19 cellular contexts compared by ENCODE assay signal in the genomic region with DNA sequence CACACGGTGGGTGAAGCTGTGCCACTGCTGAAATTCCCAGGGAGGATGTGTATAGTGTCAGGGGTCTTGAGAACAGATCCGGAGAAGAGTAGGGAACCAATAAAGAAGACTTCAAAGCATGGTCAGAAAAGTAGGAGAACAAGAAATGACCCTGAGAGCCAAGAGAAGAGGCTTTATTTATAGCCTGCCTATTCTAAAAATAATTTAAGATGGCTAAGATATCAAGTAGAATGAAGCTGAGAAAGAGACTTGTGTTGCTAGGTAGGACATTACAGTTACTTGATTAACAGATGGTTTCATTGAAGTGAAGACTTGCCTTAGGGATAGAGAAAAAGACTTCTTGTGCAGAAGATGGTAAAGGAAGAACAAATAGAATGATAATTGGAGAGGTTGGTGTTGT. TPM values are rescaled to one million over a fixed set of nuclear protein-coding genes. Genes with fewer than 3 reads are reported as not detected.
DNase-seq lines count a peak whose midpoint lies in the region; ATAC-seq and TF ChIP-seq lines count a peak whose summit lies in the region.
"Had no signal": no experiment of that assay in that cellular context is flagged by ENCODE, and none has a peak within 500 bp of the region (broad histone marks: within the 10 kb centered on the region; RNA-seq: fewer than 3 reads in every experiment).

No MANE protein-coding gene starts in this region.

- peak in 3 of 4 donors; percentile 53 to 88 (median 79) for ATAC-seq in psoas muscle
- no peak for ATAC-seq in GM19467 (IDR thresholded peaks at IDR 0.05; ENCODE audit: unreplicated experiment)
- ATAC-seq in GM21390 (IDR thresholded peaks at IDR 0.05; ENCODE audit: unreplicated experiment): no peak
- ATAC-seq: A549 had no signal

- CTCF ChIA-PET in HEK293 (lab: Yijun Ruan, JAX): interaction anchor here (0.5 kb wide), 1 partner anchor 89 kb away, joined by 3 read pairs; no protein-coding TSS in a partner anchor

- H3K4me3 Mint-ChIP-seq in chondrocyte (ENCODE audit: unreplicated experiment): no peak overlapping the region
- H3K4me3 Mint-ChIP-seq: CD4-positive, alpha-beta memory T cell had no signal

- H3K36me3 Mint-ChIP-seq in chondrocyte (ENCODE audit: low read depth): peaks cover 22% of the 10 kb centered on the region

- H3K27me3 ChIP-seq in psoas muscle (ENCODE audit: insufficient read depth in 3 of 3, low read length in 2 of 3): no peaks in the 10 kb centered on the region

- H3K27me3 Mint-ChIP-seq in chondrocyte (ENCODE audit: low read depth): no peaks in the 10 kb centered on the region
- H3K27me3 Mint-ChIP-seq: CD4-positive, alpha-beta memory T cell had no signal

- POLR2A ChIA-PET in HEK293 (lab: Yijun Ruan, JAX): no interaction called here

- H3K4me1 Mint-ChIP-seq in chondrocyte (ENCODE audit: low read depth): peaks cover 32% of the 10 kb centered on the region

- H3K4me1 ChIP-seq in HEK293 (ENCODE audit: control insufficient read depth, insufficient read depth, low read length) (no peaks in the 10 kb centered on the region), psoas muscle (peaks cover 45% of the 10 kb centered on the region)
- H3K4me1 ChIP-seq: A549, HAP-1 had no signal

- DNase-seq in chondrocyte (ENCODE audit: low spot score): no peak
- no peak for DNase-seq in psoas muscle
- DNase-seq in NCI-H1417 treated with DMSO at 0.1 percent for 48 hours (lab: John Stamatoyannopoulos, UW): no peak
- DNase-seq: 8988T; ACHN; AML-193; C1 segment of cervical spinal cord; Calu3; CD4-positive, alpha-beta memory T cell; COR-L47; DMS53; DMS79 treated with DMSO at 0.1 percent for 48 hours; GF-D8; GOT3 had no signal

- H3K9me3 ChIP-seq in HEK293 (ENCODE audit: control insufficient read depth, insufficient read depth, low read depth, low read length): no peaks in the 10 kb centered on the region
- H3K9me3 ChIP-seq in psoas muscle: no peaks in the 10 kb centered on the region
- H3K9me3 ChIP-seq: HAP-1 had no signal

- H3K27ac Mint-ChIP-seq in chondrocyte (ENCODE audit: unreplicated experiment): peak overlapping the region; percentile 24
- H3K27ac Mint-ChIP-seq: CD4-positive, alpha-beta memory T cell had no signal

- H3K4me3 ChIP-seq in HEK293 (ENCODE audit: low read depth, low read length): no peak overlapping the region
- peak overlapping the region; percentile 31 for H3K4me3 ChIP-seq in psoas muscle
- H3K4me3 ChIP-seq: A549, HAP-1 had no signal

- H3K27ac ChIP-seq in HEK293 (ENCODE audit: extremely low read depth, low read depth, low read length) (no peak overlapping the region), psoas muscle (peak overlapping the region; percentile 62)
- H3K27ac ChIP-seq: A549 had no signal

- 51 to 71% (median 53%) methylated on average over 2 of the region's 2 CpGs for WGBS in psoas muscle, 3 donors

- H3K9me3 Mint-ChIP-seq in chondrocyte (ENCODE audit: low read depth): peaks cover 26% of the 10 kb centered on the region

- intact Hi-C loops in psoas muscle (cut with DNase I): loop anchor here in 1 of 2 donors (10.0 kb wide), 1 partner anchor 110 kb away; no protein-coding TSS in a partner anchor

- H3K36me3 ChIP-seq in HEK293 (ENCODE audit: control insufficient read depth in 2 of 2, insufficient read depth in 1 of 2, low read length in 2 of 2): peaks cover 0 to 6% of the 10 kb centered on the region in 2 experiments; a peak in 1 of 3 replicates
- peaks cover 0 to 2% of the 10 kb centered on the region in 2 donors for H3K36me3 ChIP-seq in psoas muscle (ENCODE audit: insufficient read depth in 1 of 2, low read depth in 1 of 2)
- H3K36me3 ChIP-seq: HAP-1 had no signal

- TF ChIP-seq CTCF in HEK293 (tag by site-specific recombination; IDR thresholded peaks at IDR 0.05) (no peak), chondrocyte (IDR thresholded peaks at IDR 0.05) (no peak), psoas muscle (IDR thresholded peaks at IDR 0.05) (no peak)

TF ChIP-seq in HEK293, 187 proteins besides CTCF, POLR2A, EP300 and RAD21:
- TF ChIP-seq ZNF133 (tag by site-specific recombination; IDR thresholded peaks at IDR 0.05) (peak; percentile 58; the same call in 1 of the 2 replicates), ZNF292 (tag by site-specific recombination; IDR thresholded peaks at IDR 0.05; ENCODE audit: borderline replicate concordance, low read depth) (no peak)

RNA-seq across cellular contexts. Expression of a gene that starts 43.7 kb away (rescaled TPM):
- total RNA-seq in chondrocyte: 209 to 255 TPM (median 228 TPM) in 3 replicates
- total RNA-seq in psoas muscle: 10 to 100 TPM; 29.5 to 58.7 (median 52.6) TPM
- 10 to 100 TPM; 23.7 to 70.3 (median 32.5) TPM for polyA plus RNA-seq in psoas muscle

Comparison
In these comparisons a context has a peak if more than half of its experiments do, and no peak if none do; other contexts are left out.
1. ATAC-seq: peak in psoas muscle (3 of 4); none in GM19467 (single experiment) and GM21390 (single experiment).